9 cellular contexts compared by ENCODE assay signal in genomic region chr12:51953925-51954324, GRCh38. TPM values are rescaled to one million over a fixed set of nuclear protein-coding genes. Genes with fewer than 3 reads are reported as not detected.
DNase-seq lines count a peak whose midpoint lies in the region; TF ChIP-seq lines count a peak whose summit lies in the region.
"Had no signal": no experiment of that assay in that cellular context is flagged by ENCODE, and none has a peak within 500 bp of the region (broad histone marks: within the 10 kb centered on the region; RNA-seq: fewer than 3 reads in every experiment).

No MANE protein-coding gene starts in this region.

- H3K27me3 Mint-ChIP-seq in H9 (ENCODE audit: low read depth), result peaks cover 40% of the 10 kb centered on the region

- no peak overlapping the region for H4K8ac ChIP-seq in H9 (replicated peaks; ENCODE audit: insufficient read length, low read depth, low read length)

- no peak overlapping the region for H4K91ac ChIP-seq in H9 (ENCODE audit: insufficient read length, low read depth, low read length)

- TF ChIP-seq CTCF in OCI-LY7 (conservative IDR thresholded peaks at IDR 0.05; ENCODE audit: low read length) (no peak), esophagus squamous epithelium (IDR thresholded peaks at IDR 0.05) (no peak), osteoblast (IDR thresholded peaks at IDR 0.05; ENCODE audit: extremely low read depth, low read depth, low read length) (no peak), H9 (conservative IDR thresholded peaks at IDR 0.05) (no peak)

- H2AFZ ChIP-seq in OCI-LY7 (ENCODE audit: low read length) (no peak overlapping the region), osteoblast (ENCODE audit: low read length) (no peak overlapping the region), H9 (ENCODE audit: low read length) (no peak overlapping the region)

- CTCF ChIA-PET in OCI-LY7 (lab: Charles Lee; ENCODE audit: unreplicated experiment), result no interaction called here

- 30 to 31% methylated on average over 4 of the region's 4 CpGs for WGBS in esophagus squamous epithelium, 2 donors
- WGBS in H9 (ENCODE audit: extremely low coverage, insufficient read length, low lambda C conversion rate), result no CpG with 5 or more reads among the region's 4 CpGs

- no peak overlapping the region for H3K27ac Mint-ChIP-seq in H9

- no peaks in the 10 kb centered on the region for H3K9me2 ChIP-seq in OCI-LY7 (ENCODE audit: insufficient read depth, low read length)

- peak overlapping the region in 7 of 11 experiments; percentile 26 to 98 (median 96); a peak in 13 of 22 replicates for H3K27ac ChIP-seq in BLaER1 treated with 17β-estradiol and CSF1 and Interleukin-3, amounts not matched to agents 10 nM and 100 nM
- H3K27ac ChIP-seq in OCI-LY7 (ENCODE audit: low read depth, low read length, poor library complexity, severe bottlenecking) (no peak overlapping the region), esophagus squamous epithelium (peak overlapping the region; percentile 62 to 98 (median 84)), osteoblast (ENCODE audit: low read depth, low read length) (no peak overlapping the region), H9 (ENCODE audit: insufficient read length, low read depth, low read length) (no peak overlapping the region)
- H3K27ac ChIP-seq: SJCRH30 had no signal

- H3T11ph ChIP-seq in H9 (ENCODE audit: low read length), result no peak overlapping the region

- H3K9me3 Mint-ChIP-seq in H9, result no peaks in the 10 kb centered on the region

- no peak for TF ChIP-seq POLR2A in esophagus squamous epithelium (IDR thresholded peaks at IDR 0.05)

- H3K27me3 ChIP-seq in BLaER1 treated with 17β-estradiol and CSF1 and Interleukin-3, amounts not matched to agents 10 nM and 100 nM, result no peaks in the 10 kb centered on the region
- H3K27me3 ChIP-seq in esophagus squamous epithelium (no peaks in the 10 kb centered on the region), osteoblast (ENCODE audit: insufficient read depth, low read length) (peaks cover 7% of the 10 kb centered on the region), H9 (ENCODE audit: insufficient read depth, low read length) (peaks cover 17% of the 10 kb centered on the region; the same call in 1 of the 2 replicates)
- H3K27me3 ChIP-seq: SJCRH30 had no signal

- H2BK15ac ChIP-seq in H9 (ENCODE audit: low read depth, low read length), result no peak overlapping the region

- no peaks in the 10 kb centered on the region for H3K79me2 ChIP-seq in OCI-LY7 (ENCODE audit: insufficient read depth, low read depth, low read length)
- peaks cover 64% of the 10 kb centered on the region for H3K79me2 ChIP-seq in osteoblast (ENCODE audit: insufficient read depth, low read length)
- H3K79me2 ChIP-seq in H9 (ENCODE audit: insufficient read depth, low read length), result peaks cover 3% of the 10 kb centered on the region; the same call in 1 of the 2 replicates

- TSS peak; percentile 52 for BruUV-seq in OCI-LY7 (replicated peaks; lab: Mats Ljungman, UMichigan)

- peak overlapping the region; percentile 86 to 99 (median 98); a peak in 18 of 20 replicates for H3K4me3 ChIP-seq in BLaER1 treated with 17β-estradiol and CSF1 and Interleukin-3, amounts not matched to agents 10 nM and 100 nM
- H3K4me3 ChIP-seq in OCI-LY7 (ENCODE audit: low read depth, low read length, poor library complexity, severe bottlenecking) (no peak overlapping the region), esophagus squamous epithelium (peak overlapping the region in 3 of 4 donors; percentile 3 to 99 (median 81)), osteoblast (ENCODE audit: insufficient read depth, low read length) (no peak overlapping the region)
- H3K4me3 ChIP-seq: SJCRH30 had no signal

- no peak overlapping the region for H2BK5ac ChIP-seq in H9 (ENCODE audit: insufficient read length, low read length)

- peaks cover 0 to 5% (median 0%) of the 10 kb centered on the region in 11 experiments; a peak in 1 of 22 replicates for H3K9me3 ChIP-seq in BLaER1 treated with 17β-estradiol and CSF1 and Interleukin-3, amounts not matched to agents 10 nM and 100 nM (replicated peaks in 1 of 11)
- H3K9me3 ChIP-seq in OCI-LY7 (ENCODE audit: low read length), result no peaks in the 10 kb centered on the region
- no peaks in the 10 kb centered on the region for H3K9me3 ChIP-seq in esophagus squamous epithelium
- H3K9me3 ChIP-seq in osteoblast (ENCODE audit: low read depth, low read length), result no peaks in the 10 kb centered on the region
- H3K9me3 ChIP-seq in H9 (ENCODE audit: control insufficient read depth, low read depth, low read length), result no peaks in the 10 kb centered on the region
- H3K9me3 ChIP-seq: SJCRH30 had no signal

- peak overlapping the region; percentile 2 to 99 (median 98); a peak in 20 of 22 replicates for H3K9ac ChIP-seq in BLaER1 treated with 17β-estradiol and CSF1 and Interleukin-3, amounts not matched to agents 10 nM and 100 nM
- no peak overlapping the region for H3K9ac ChIP-seq in H9 (ENCODE audit: extremely low read depth, insufficient read length, low read length)

- H2AK5ac ChIP-seq in H9 (ENCODE audit: insufficient read length, low read length), result no peak overlapping the region

- H3K36me3 ChIP-seq in BLaER1 treated with 17β-estradiol and CSF1 and Interleukin-3, amounts not matched to agents 10 nM and 100 nM, result peaks cover 5 to 49% (median 33%) of the 10 kb centered on the region in 11 experiments; a peak in 20 of 22 replicates
- H3K36me3 ChIP-seq in OCI-LY7 (ENCODE audit: insufficient read depth, low read length), result no peaks in the 10 kb centered on the region
- H3K36me3 ChIP-seq in esophagus squamous epithelium, result peaks cover 0 to 3% (median 0%) of the 10 kb centered on the region in 3 donors
- H3K36me3 ChIP-seq in osteoblast (ENCODE audit: insufficient read depth, low read length), result no peaks in the 10 kb centered on the region

- H3K14ac ChIP-seq in H9 (ENCODE audit: insufficient read depth, low read length), result no peak overlapping the region

- H3K79me1 ChIP-seq in H9 (ENCODE audit: insufficient read depth, low read depth, low read length, poor library complexity, severe bottlenecking), result no peaks in the 10 kb centered on the region

- no peak overlapping the region for H2BK20ac ChIP-seq in H9 (ENCODE audit: low read depth, low read length, poor library complexity, severe bottlenecking)

- H3K4me1 ChIP-seq in BLaER1 treated with 17β-estradiol and CSF1 and Interleukin-3, amounts not matched to agents 10 nM and 100 nM, result peaks cover 53 to 76% (median 69%) of the 10 kb centered on the region in 10 experiments
- peaks cover 18% of the 10 kb centered on the region for H3K4me1 ChIP-seq in OCI-LY7 (ENCODE audit: insufficient read depth, low read length, poor library complexity, severe bottlenecking)
- peaks cover 14 to 74% (median 37%) of the 10 kb centered on the region in 3 donors for H3K4me1 ChIP-seq in esophagus squamous epithelium
- H3K4me1 ChIP-seq in osteoblast (ENCODE audit: insufficient read depth, low read length), result peaks cover 27% of the 10 kb centered on the region
- H3K4me1 ChIP-seq in H9 (ENCODE audit: insufficient read depth, low read length), result no peaks in the 10 kb centered on the region

- H3K4me3 Mint-ChIP-seq in H9, result no peak overlapping the region

- no peak overlapping the region for H3K4ac ChIP-seq in H9 (ENCODE audit: low read depth, low read length)

- H3K23ac ChIP-seq in H9 (ENCODE audit: insufficient read length, low read depth, low read length), result no peak overlapping the region

- intact Hi-C loops in OCI-LY7 (cut with micrococcal nuclease; ENCODE audit: unreplicated experiment) (no loop called here), esophagus squamous epithelium (cut with DNase I) (no loop called here)

- peaks cover 11 to 20% of the 10 kb centered on the region in 2 experiments for H3K4me1 Mint-ChIP-seq in H9

- POLR2A ChIA-PET in OCI-LY7 (lab: Charles Lee), result no interaction called here

- no peak overlapping the region for H3K56ac ChIP-seq in H9 (ENCODE audit: insufficient read length, low read depth, low read length)

- H3K23me2 ChIP-seq in H9 (ENCODE audit: insufficient read length, low read depth, low read length, poor library complexity, severe bottlenecking), result peaks cover 12% of the 10 kb centered on the region

- H2BK120ac ChIP-seq in H9 (ENCODE audit: low read depth, low read length, poor library complexity, severe bottlenecking), result no peak overlapping the region

- no peaks in the 10 kb centered on the region; a peak in 2 of 7 replicates for H3K36me3 Mint-ChIP-seq in H9 (ENCODE audit: insufficient read depth in 1 of 3, low read depth in 3 of 3)

- peak overlapping the region; percentile 80 to 99 (median 95) for H3K4me2 ChIP-seq in BLaER1 treated with 17β-estradiol and CSF1 and Interleukin-3, amounts not matched to agents 10 nM and 100 nM
- H3K4me2 ChIP-seq in OCI-LY7 (ENCODE audit: low read length) (peak overlapping the region; percentile 87; the same call in 1 of the 2 replicates), osteoblast (ENCODE audit: insufficient read depth, low read length) (peak overlapping the region; percentile 94), H9 (ENCODE audit: insufficient read depth, insufficient read length, low read length) (no peak overlapping the region)

- no peak overlapping the region for H4K5ac ChIP-seq in H9 (ENCODE audit: insufficient read length, low read depth, low read length)

- no peak for DNase-seq in OCI-LY7 (ENCODE audit: low spot score)
- no peak for DNase-seq in esophagus squamous epithelium (lab: John Stamatoyannopoulos, UW)
- DNase-seq in osteoblast (ENCODE audit: insufficient read length, low spot score, missing footprints), result no peak
- no peak for DNase-seq in NCI-H2171 (lab: John Stamatoyannopoulos, UW)
- DNase-seq in midbrain (lab: John Stamatoyannopoulos, UW), result no peak
- no peak for DNase-seq in H9
- DNase-seq in NCI-H345 (lab: John Stamatoyannopoulos, UW), result no peak
- DNase-seq: SJCRH30 had no signal

- H2BK12ac ChIP-seq in H9 (ENCODE audit: insufficient read length, low read depth, low read length), result no peak overlapping the region

- H4K20me1 ChIP-seq in BLaER1 treated with 17β-estradiol and CSF1 and Interleukin-3, amounts not matched to agents 10 nM and 100 nM, result peaks cover 31 to 62% (median 51%) of the 10 kb centered on the region in 11 experiments; a peak in 20 of 22 replicates
- H4K20me1 ChIP-seq in OCI-LY7 (ENCODE audit: insufficient read depth, low read length) (0 out of 2 replicates have a peak, but pooled peaks cover 4% of the 10 kb centered on the region), osteoblast (ENCODE audit: insufficient read depth, low read length) (peaks cover 20% of the 10 kb centered on the region), H9 (ENCODE audit: control insufficient read depth, insufficient read depth, insufficient read length) (no peaks in the 10 kb centered on the region)

- H3K18ac ChIP-seq in H9 (ENCODE audit: insufficient read length, low read depth, low read length), result no peak overlapping the region

RNA-seq across cellular contexts. Expression of gene ACVR1B, which starts 2.4 kb away (rescaled TPM):
- total RNA-seq in OCI-LY7 (2014; rRNA removed; shearing (Covaris generic)), result 3.0 and 4.1 TPM in 2 replicates
- 6.1 and 6.8 TPM in 2 replicates for total RNA-seq in OCI-LY7 (2022)
- 10 to 100 TPM; 11.4 to 31.7 (median 16.8) TPM for total RNA-seq in esophagus squamous epithelium
- total RNA-seq in osteoblast, result 10.5 and 13.0 TPM in 2 replicates
- 15.6 and 16.3 TPM in 2 replicates for total RNA-seq in H9 (2021)

RNA-seq across cellular contexts. Expression of gene ACVRL1, which starts 46.6 kb away (rescaled TPM):
- total RNA-seq in OCI-LY7 (2014; rRNA removed; shearing (Covaris generic)), result not detected in 2 replicates
- not detected in 2 replicates for total RNA-seq in OCI-LY7 (2022)
- 10 to 100 TPM in 3 of 4 donors, 1 to 10 TPM in 1; 2.0 to 71.3 (median 14.5) TPM for total RNA-seq in esophagus squamous epithelium
- 9.8 and 11.5 TPM in 2 replicates for total RNA-seq in osteoblast
- not detected in 2 replicates for total RNA-seq in H9 (2021)

RNA-seq across cellular contexts. Expression of gene TAMALIN, which starts 52.8 kb away (rescaled TPM):
- 0.41 and 0.66 TPM in 2 replicates for total RNA-seq in OCI-LY7 (2014; rRNA removed; shearing (Covaris generic))
- 0.89 and 1.3 TPM in 2 replicates for total RNA-seq in OCI-LY7 (2022)
- total RNA-seq in esophagus squamous epithelium, result 10 to 100 TPM in 1 of 4 donors, 1 to 10 TPM in 3; 1.7 to 10.7 (median 3.6) TPM
- 4.7 and 6.5 TPM in 2 replicates for total RNA-seq in osteoblast
- total RNA-seq in H9 (2021), result 1.1 and 1.2 TPM in 2 replicates

Comparison
In these comparisons a context has a peak if more than half of its experiments do, and no peak if none do; other contexts are left out.
1. H3K27ac ChIP-seq: peak in BLaER1 treated with 17β-estradiol and CSF1 and Interleukin-3, amounts not matched to agents 10 nM and 100 nM (7 of 11) and esophagus squamous epithelium (4 of 4); none in OCI-LY7 (single experiment), osteoblast (single experiment) and H9 (single experiment).
2. H3K4me3 ChIP-seq: peak in BLaER1 treated with 17β-estradiol and CSF1 and Interleukin-3, amounts not matched to agents 10 nM and 100 nM (10 of 10) and esophagus squamous epithelium (3 of 4); none in OCI-LY7 (single experiment) and osteoblast (single experiment).